Comparison of ENCODE assay signal across 11 cellular contexts in genomic region chr17:75654176-75654575, GRCh38. TPM values are rescaled to one million over a fixed set of nuclear protein-coding genes. Genes with fewer than 3 reads are reported as not detected.
A peak's percentile ranks its signal among the peaks of the same experiment; 100 is the strongest.
DNase-seq lines count a peak whose midpoint lies in the region; ATAC-seq, FAIRE-seq and TF ChIP-seq lines count a peak whose summit lies in the region.
"Had no signal": no experiment of that assay in that cellular context is flagged by ENCODE, and none has a peak within 500 bp of the region (broad histone marks: within the 10 kb centered on the region; RNA-seq: fewer than 3 reads in every experiment).

No MANE protein-coding gene starts in this region.

- FAIRE-seq in pancreas (lab: Jason Lieb, UNC), result no peak

- H3K36me3 ChIP-seq in PC-3 (ENCODE audit: low read depth, low read length) (peaks cover 14% of the 10 kb centered on the region; the same call in 1 of the 2 replicates), pancreas (peaks cover 0 to 17% (median 7%) of the 10 kb centered on the region in 3 donors), smooth muscle cell (ENCODE audit: low read depth) (no peaks in the 10 kb centered on the region)

- 38 to 41% methylated on average over 2 of the region's 2 CpGs for WGBS in pancreas, 2 donors
- WGBS in smooth muscle cell (ENCODE audit: low lambda C conversion rate), result 88% methylated on average over 2 of the region's 2 CpGs

- peak; percentile 86 for ATAC-seq in PC-3
- ATAC-seq in pancreas, result peak in 3 of 4 donors; percentile 24 to 50 (median 42)
- ATAC-seq in HG02759 (IDR thresholded peaks at IDR 0.05; ENCODE audit: unreplicated experiment), result no peak
- ATAC-seq: left cardiac atrium had no signal

- DNase-seq in G401 (ENCODE audit: low spot score), result peak; percentile 40
- DNase-seq in PC-3, result peak; percentile 64
- DNase-seq in fibroblast of gingiva (ENCODE audit: low read depth), result peak; percentile 39
- DNase-seq in pancreas, result no peak
- no peak for DNase-seq in smooth muscle cell (lab: John Stamatoyannopoulos, UW; ENCODE audit: unreplicated experiment)
- DNase-seq in activated CD8-positive, alpha-beta memory T cell treated with anti-CD3 and anti-CD28 coated beads, Interleukin-2, amount 50 U/mL, for 4 hours, result no peak
- DNase-seq: activated naive CD4-positive, alpha-beta T cell treated with anti-CD3 and anti-CD28 coated beads for 36 hours; EL; left cardiac atrium; NCI-H1105 treated with DMSO at 0.1 percent for 48 hours had no signal

- POLR2A ChIA-PET in PC-3 (lab: Charles Lee; ENCODE audit: unreplicated experiment), result interaction anchor here (0.7 kb wide), 1 partner anchor 11 kb away, joined by 5 read pairs; no protein-coding TSS in a partner anchor

- TF ChIP-seq CTCF in PC-3 (conservative IDR thresholded peaks at IDR 0.05; ENCODE audit: low read depth, low read length) (peak; percentile 82), pancreas (IDR thresholded peaks at IDR 0.05) (no peak), smooth muscle cell (IDR thresholded peaks at IDR 0.05; ENCODE audit: borderline replicate concordance, insufficient read depth, poor library complexity, severe bottlenecking) (no peak)

- H3K4me3 ChIP-seq in PC-3 (ENCODE audit: low read length) (no peak overlapping the region), pancreas (no peak overlapping the region), smooth muscle cell (no peak overlapping the region)

- no peaks in the 10 kb centered on the region for H3K9me2 ChIP-seq in PC-3 (replicated peaks; ENCODE audit: low read length)

- no peaks in the 10 kb centered on the region for H3F3A ChIP-seq in PC-3 (ENCODE audit: low read length, unreplicated experiment)
- no peaks in the 10 kb centered on the region for H3F3A ChIP-seq in smooth muscle cell (ENCODE audit: low read depth)

- no peak overlapping the region for H3K9ac ChIP-seq in PC-3 (ENCODE audit: low read length)
- no peak overlapping the region for H3K9ac ChIP-seq in smooth muscle cell (ENCODE audit: low read depth)

- H4K20me1 ChIP-seq in PC-3 (ENCODE audit: low read length), result no peaks in the 10 kb centered on the region
- H4K20me1 ChIP-seq in smooth muscle cell (ENCODE audit: low read depth), result no peaks in the 10 kb centered on the region

- H2AFZ ChIP-seq in PC-3 (ENCODE audit: low read length), result no peak overlapping the region
- H2AFZ ChIP-seq in smooth muscle cell (ENCODE audit: low read depth), result no peak overlapping the region

- intact Hi-C loops in PC-3 (cut with micrococcal nuclease), result loop anchor here (1.0 kb wide), 1 partner anchor 21 kb away; the partner anchor contains the start of gene SMIM5
- intact Hi-C loops in pancreas (cut with DNase I), result no loop called here

- in situ Hi-C loops in G401 (cut with HindIII; ENCODE audit: low sequenced_read_pairs), result no loop called here

- H3K4me2 ChIP-seq in PC-3 (ENCODE audit: low read length), result no peak overlapping the region
- H3K4me2 ChIP-seq in smooth muscle cell, result no peak overlapping the region

- no peaks in the 10 kb centered on the region for H3K9me3 ChIP-seq in PC-3 (ENCODE audit: low read length)
- H3K9me3 ChIP-seq in pancreas, result no peaks in the 10 kb centered on the region
- no peaks in the 10 kb centered on the region for H3K9me3 ChIP-seq in smooth muscle cell (replicated peaks; ENCODE audit: low read depth)

- H3K79me2 ChIP-seq in PC-3 (ENCODE audit: low read length), result no peaks in the 10 kb centered on the region
- no peaks in the 10 kb centered on the region for H3K79me2 ChIP-seq in smooth muscle cell (ENCODE audit: low read depth)

- CTCF ChIA-PET in PC-3 (lab: Charles Lee), result interaction anchor here (0.5 to 4.0 kb wide), 9 partner anchors 19 to 594 kb away, joined by 3 to 83 read pairs (median 5); partner anchors contain the start of gene SMIM5

- H3K27ac ChIP-seq in PC-3 (ENCODE audit: low read length) (no peak overlapping the region), pancreas (no peak overlapping the region), smooth muscle cell (ENCODE audit: low read depth) (no peak overlapping the region)

- BruUV-seq in PC-3 (replicated peaks; lab: Mats Ljungman, UMichigan), result no TSS peak

- H3K27me3 ChIP-seq in PC-3 (ENCODE audit: low read length) (no peaks in the 10 kb centered on the region), pancreas (no peaks in the 10 kb centered on the region), smooth muscle cell (ENCODE audit: low read depth) (no peaks in the 10 kb centered on the region)

- H3K4me1 ChIP-seq in PC-3 (ENCODE audit: insufficient read depth, low read length) (no peaks in the 10 kb centered on the region), pancreas (no peaks in the 10 kb centered on the region), smooth muscle cell (ENCODE audit: low read depth) (no peaks in the 10 kb centered on the region)

RNA-seq across cellular contexts. Expression of gene RECQL5, which starts 12.8 kb away (rescaled TPM):
- total RNA-seq in G401 (2014; rRNA removed; shearing (Covaris generic)), result 16.7 and 40.0 TPM in 2 replicates
- total RNA-seq in PC-3 (2014; rRNA removed) (54.2 and 97.7 TPM in 2 replicates), pancreas (10 to 100 TPM in 4 of 6 donors, 1 to 10 TPM in 2; 8.7 to 29.4 (median 12.8) TPM), smooth muscle cell (12.5 and 38.2 TPM in 2 replicates)
- polyA plus RNA-seq in pancreas (10 to 100 TPM; 54.3 to 65.2 TPM), smooth muscle cell (15.4 and 15.7 TPM in 2 replicates)

RNA-seq across cellular contexts. Expression of gene SAP30BP, which starts 13.0 kb away (rescaled TPM):
- total RNA-seq in G401 (2014; rRNA removed; shearing (Covaris generic)), result 94.1 and 162 TPM in 2 replicates
- 97.8 and 115 TPM in 2 replicates for total RNA-seq in PC-3 (2014; rRNA removed)
- total RNA-seq in pancreas, result 10 to 100 TPM; 22.4 to 45.3 (median 37.0) TPM
- 100 to 1,000 TPM in 1 of 2 donors, 10 to 100 TPM in 1; 81.8 to 106 TPM for polyA plus RNA-seq in pancreas
- 75.4 and 87.7 TPM in 2 replicates for total RNA-seq in smooth muscle cell
- 119 and 135 TPM in 2 replicates for polyA plus RNA-seq in smooth muscle cell

RNA-seq across cellular contexts. Expression of gene SMIM5, which starts 20.9 kb away (rescaled TPM):
- not detected in 2 replicates for total RNA-seq in G401 (2014; rRNA removed; shearing (Covaris generic))
- total RNA-seq in PC-3 (2014; rRNA removed) (2.3 and 4.3 TPM in 2 replicates), pancreas (1 to 10 TPM in 1 of 6 donors, under 1 TPM in 5; 0.55 to 1.2 (median 0.82) TPM), smooth muscle cell (0.13 and 1.7 TPM in 2 replicates)
- polyA plus RNA-seq in pancreas (10 to 100 TPM in 1 of 2 donors, 1 to 10 TPM in 1; 6.3 to 15.3 TPM), smooth muscle cell (0.80 and 1.2 TPM in 2 replicates)
- total RNA-seq: activated naive CD4-positive, alpha-beta T cell treated with anti-CD3 and anti-CD28 coated beads for 36 hours had no signal

Comparison
In these comparisons a context has a peak if more than half of its experiments do, and no peak if none do; other contexts are left out.
1. DNase-seq: peak in G401 (single experiment), PC-3 (single experiment) and fibroblast of gingiva (single experiment); none in pancreas (0 of 6), smooth muscle cell (single experiment) and activated CD8-positive, alpha-beta memory T cell treated with anti-CD3 and anti-CD28 coated beads, Interleukin-2, amount 50 U/mL, for 4 hours (single experiment).